Comparison of ENCODE assay signal across 1 cellular context in the genomic region with DNA sequence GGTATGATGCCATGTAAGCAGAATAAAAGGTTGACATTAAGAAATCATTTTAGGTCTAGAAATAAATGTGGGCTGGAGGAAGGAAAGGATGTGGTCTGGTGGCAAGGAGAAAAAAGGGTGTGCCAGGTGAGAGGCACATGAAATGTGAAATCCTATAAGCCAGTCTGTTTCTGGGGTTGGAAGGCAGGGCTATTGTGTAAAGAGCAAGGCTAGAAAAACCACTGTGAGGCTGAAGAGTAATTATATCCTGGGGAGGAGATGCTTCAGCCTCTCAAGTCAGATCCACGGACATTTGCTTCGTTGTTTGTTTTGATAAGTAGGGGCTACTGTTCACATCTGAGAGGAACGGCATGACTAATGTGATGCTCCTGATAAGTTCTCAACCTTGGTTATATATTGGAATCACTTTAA.
TF ChIP-seq lines count a peak whose summit lies in the region.

No MANE protein-coding gene starts in this region.

TF ChIP-seq in IMR-90, 13 proteins besides CTCF, POLR2A, EP300 and RAD21 (continued from another document):
- TF ChIP-seq, protein P1, sequence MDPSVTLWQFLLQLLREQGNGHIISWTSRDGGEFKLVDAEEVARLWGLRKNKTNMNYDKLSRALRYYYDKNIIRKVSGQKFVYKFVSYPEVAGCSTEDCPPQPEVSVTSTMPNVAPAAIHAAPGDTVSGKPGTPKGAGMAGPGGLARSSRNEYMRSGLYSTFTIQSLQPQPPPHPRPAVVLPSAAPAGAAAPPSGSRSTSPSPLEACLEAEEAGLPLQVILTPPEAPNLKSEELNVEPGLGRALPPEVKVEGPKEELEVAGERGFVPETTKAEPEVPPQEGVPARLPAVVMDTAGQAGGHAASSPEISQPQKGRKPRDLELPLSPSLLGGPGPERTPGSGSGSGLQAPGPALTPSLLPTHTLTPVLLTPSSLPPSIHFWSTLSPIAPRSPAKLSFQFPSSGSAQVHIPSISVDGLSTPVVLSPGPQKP (IDR thresholded peaks at IDR 0.05; ENCODE audit: borderline replicate concordance, low read depth, low read length): no peak
- TF ChIP-seq NFE2L2 (IDR thresholded peaks at IDR 0.05; ENCODE audit: low read depth, low read length) (no peak), MXI1 (IDR thresholded peaks at IDR 0.05; ENCODE audit: borderline replicate concordance, low read depth, low read length) (no peak), SMC3 (IDR thresholded peaks at IDR 0.05; ENCODE audit: low read depth, low read length) (no peak), FOS (IDR thresholded peaks at IDR 0.05; ENCODE audit: low read depth, low read length) (no peak), CHD1 (IDR thresholded peaks at IDR 0.05; ENCODE audit: low read depth, low read length) (no peak)
- TF ChIP-seq, protein P2, sequence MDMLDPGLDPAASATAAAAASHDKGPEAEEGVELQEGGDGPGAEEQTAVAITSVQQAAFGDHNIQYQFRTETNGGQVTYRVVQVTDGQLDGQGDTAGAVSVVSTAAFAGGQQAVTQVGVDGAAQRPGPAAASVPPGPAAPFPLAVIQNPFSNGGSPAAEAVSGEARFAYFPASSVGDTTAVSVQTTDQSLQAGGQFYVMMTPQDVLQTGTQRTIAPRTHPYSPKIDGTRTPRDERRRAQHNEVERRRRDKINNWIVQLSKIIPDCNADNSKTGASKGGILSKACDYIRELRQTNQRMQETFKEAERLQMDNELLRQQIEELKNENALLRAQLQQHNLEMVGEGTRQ (IDR thresholded peaks at IDR 0.05; ENCODE audit: low read depth, low read length): no peak
